ENCODE assay signal across 10 cellular contexts in the genomic region with DNA sequence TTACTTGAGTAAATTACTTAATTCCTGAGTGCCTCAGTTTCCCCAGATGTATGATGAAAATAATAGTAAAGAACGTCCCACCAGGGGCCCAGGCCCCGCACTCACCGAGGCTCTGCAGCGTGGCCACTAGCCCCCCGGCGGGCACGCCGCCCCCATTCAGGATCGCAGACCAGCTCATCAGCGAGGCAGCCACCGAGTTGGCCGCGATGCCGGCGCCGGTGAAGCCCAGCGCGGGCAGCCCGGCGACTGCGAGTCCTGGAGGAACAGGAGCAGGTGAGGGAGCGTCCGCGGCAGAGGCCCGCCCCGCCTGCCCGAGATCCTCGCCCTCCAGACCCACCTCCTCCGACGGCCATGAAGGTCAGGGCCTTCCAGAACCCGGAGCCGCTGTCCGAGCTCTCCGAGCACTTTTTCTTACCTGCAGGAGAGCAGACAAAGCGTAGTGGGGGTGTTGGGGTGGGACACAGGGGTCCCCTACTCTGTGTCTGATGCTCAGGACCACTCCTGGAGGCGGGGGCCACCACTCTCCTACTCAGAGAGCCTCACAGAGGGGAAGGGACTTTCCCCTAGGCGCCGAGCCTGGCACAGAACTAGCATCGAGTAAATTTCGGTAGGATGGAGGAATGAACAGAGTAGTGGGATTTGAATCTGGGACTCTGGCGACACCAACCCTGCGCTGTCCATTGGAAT. TPM values are rescaled to one million over a fixed set of nuclear protein-coding genes. Genes with fewer than 3 reads are reported as not detected.
"Had no signal": no experiment of that assay in that cellular context is flagged by ENCODE, and none has a peak within 500 bp of the region (broad histone marks: within the 10 kb centered on the region; RNA-seq: fewer than 3 reads in every experiment).

No MANE protein-coding gene starts in this region.

- H3K27me3 ChIP-seq: body of pancreas, foreskin keratinocyte, stomach, testis had no signal

- H3K4me3 ChIP-seq: body of pancreas had no signal

- H3K27me3 Mint-ChIP-seq: activated CD4-positive, alpha-beta memory T cell treated with anti-CD3 and anti-CD28 coated beads, Interleukin-2, amount 10 ng/mL, durations not matched to agents 7 days and 5 days had no signal

- H3K27ac ChIP-seq: body of pancreas, foreskin keratinocyte, testis had no signal

- DNase-seq: amniotic stem cell had no signal

- H3K9me3 Mint-ChIP-seq: activated CD4-positive, alpha-beta memory T cell treated with anti-CD3 and anti-CD28 coated beads, Interleukin-2, amount 10 ng/mL, durations not matched to agents 7 days and 5 days had no signal

- H3K9me3 ChIP-seq: body of pancreas, stomach, testis had no signal

- FAIRE-seq: kidney had no signal

RNA-seq across cellular contexts. Expression of a gene that starts 33.3 kb away (rescaled TPM):
- total RNA-seq: activated CD4-positive, alpha-beta memory T cell treated with anti-CD3 and anti-CD28 coated beads, Interleukin-2, amount 10 ng/mL, durations not matched to agents 7 days and 5 days; foreskin keratinocyte; osteocyte; SK-MEL-5 had no signal
- polyA plus RNA-seq: neural cell had no signal
